ENCODE assay signal across 1 cellular context in genomic region chr20:5821627-5822215, GRCh38.
TF ChIP-seq lines count a peak whose summit lies in the region.

No MANE protein-coding gene starts in this region.

TF ChIP-seq in HepG2, 621 proteins besides CTCF, POLR2A, EP300 and RAD21 (continued from another document and continues in another):
- TF ChIP-seq AKNA (CRISPR knock-in tag; IDR thresholded peaks at IDR 0.05; ENCODE audit: borderline replicate concordance) (no peak), ZNF20 (CRISPR knock-in tag; IDR thresholded peaks at IDR 0.05) (no peak), ZNF558 (CRISPR knock-in tag; IDR thresholded peaks at IDR 0.05; ENCODE audit: borderline replicate concordance) (no peak), ZBTB8A (CRISPR knock-in tag; IDR thresholded peaks at IDR 0.05; ENCODE audit: borderline replicate concordance, low read depth) (no peak), PAF1 (CRISPR knock-in tag; IDR thresholded peaks at IDR 0.05) (no peak), ZBTB21 (CRISPR knock-in tag; IDR thresholded peaks at IDR 0.05) (no peak), NFE2L2 (IDR thresholded peaks at IDR 0.05; ENCODE audit: low read length) (no peak), NCOA2 (CRISPR knock-in tag; IDR thresholded peaks at IDR 0.05) (peak; percentile 84), PRDM10 (CRISPR knock-in tag; IDR thresholded peaks at IDR 0.05; ENCODE audit: low read depth) (peak; percentile 74), RFXAP (CRISPR knock-in tag; IDR thresholded peaks at IDR 0.05; ENCODE audit: borderline replicate concordance) (no peak), KAT8 (CRISPR knock-in tag; IDR thresholded peaks at IDR 0.05) (peak; percentile 86), KAT2B (IDR thresholded peaks at IDR 0.05; ENCODE audit: borderline replicate concordance, low read depth, low read length) (no peak), ATRX (CRISPR knock-in tag; IDR thresholded peaks at IDR 0.05; ENCODE audit: borderline replicate concordance) (no peak), ZNF800 (CRISPR knock-in tag; IDR thresholded peaks at IDR 0.05) (peak; percentile 66), DNMT1 (CRISPR knock-in tag; IDR thresholded peaks at IDR 0.05) (no peak), IKZF4 (CRISPR knock-in tag; IDR thresholded peaks at IDR 0.05; ENCODE audit: borderline replicate concordance, low read depth, not compliant biosample characterization) (no peak), ZNF451 (CRISPR knock-in tag; IDR thresholded peaks at IDR 0.05) (no peak), ZNF766 (CRISPR knock-in tag; IDR thresholded peaks at IDR 0.05; ENCODE audit: borderline replicate concordance) (peak; percentile 81; the same call in 1 of the 2 replicates), BHLHE40 (IDR thresholded peaks at IDR 0.05; ENCODE audit: low read length) (peak; percentile 16; the same call in 1 of the 2 replicates), ZBTB7B (CRISPR knock-in tag; IDR thresholded peaks at IDR 0.05) (peak; percentile 81), MAFF (IDR thresholded peaks at IDR 0.05; ENCODE audit: low read depth, low read length) (no peak), BRCA1 (CRISPR knock-in tag; IDR thresholded peaks at IDR 0.05) (0 out of 2 replicates have a peak, but pooled peaks have one; percentile 25), PBX2 (CRISPR knock-in tag; IDR thresholded peaks at IDR 0.05) (0 out of 2 replicates have a peak, but pooled peaks have one; percentile 17), SNAPC4 (CRISPR knock-in tag; IDR thresholded peaks at IDR 0.05) (no peak), BCL3 (CRISPR knock-in tag; IDR thresholded peaks at IDR 0.05) (no peak), MNT (IDR thresholded peaks at IDR 0.05) (no peak), ZNF574 (CRISPR knock-in tag; IDR thresholded peaks at IDR 0.05) (peak; percentile 80), POGK (CRISPR knock-in tag; conservative IDR thresholded peaks at IDR 0.05) (peak; percentile 81)
